ENCODE assay signal across 20 cellular contexts in genomic region chr3:20254268-20255117, GRCh38.
"Had no signal": no experiment of that assay in that cellular context is flagged by ENCODE, and none has a peak within 500 bp of the region (broad histone marks: within the 10 kb centered on the region; RNA-seq: fewer than 3 reads in every experiment).

No MANE protein-coding gene starts in this region.

- H3K27me3 ChIP-seq: adrenal gland, breast epithelium, esophagus muscularis mucosa, gastroesophageal sphincter, heart right ventricle, spleen, testis had no signal

- ATAC-seq: activated CD4-positive, alpha-beta T cell treated with anti-CD3 and anti-CD28 coated beads for 36 hours; activated naive CD4-positive, alpha-beta T cell treated with anti-CD3 and anti-CD28 coated beads, Interleukin-2, amount 50 U/mL, for 72 hours; gastroesophageal sphincter; heart right ventricle; left ventricle myocardium superior; stimulated activated memory B cell treated with anti-CD40 and anti-IgM and Interleukin-4, amounts not matched to agents 10 μg/mL and 1 μg/mL and 100 μg/mL, for 72 hours had no signal

- H3K36me3 ChIP-seq: adrenal gland, breast epithelium, esophagus muscularis mucosa, gastroesophageal sphincter, heart right ventricle, spleen, WERI-Rb-1 had no signal

- FAIRE-seq: astrocyte had no signal

- H3K4me3 ChIP-seq: adrenal gland, breast epithelium, esophagus muscularis mucosa, gastroesophageal sphincter, heart right ventricle, spleen, testis had no signal

- DNase-seq: activated CD4-positive, alpha-beta T cell treated with anti-CD3 and anti-CD28 coated beads for 36 hours; activated CD4-positive, alpha-beta T cell treated with anti-CD3 and anti-CD28 coated beads, Interleukin-2, amount 50 U/mL, for 48 hours; activated gamma-delta T cell treated with Interleukin-2 at 50 U/mL for 16 hours; activated T-cell treated with anti-CD3 and anti-CD28 coated beads for 4 hours; adrenal gland; effector CD4-positive, alpha-beta T cell; heart right ventricle; left ventricle myocardium superior; nephron progenitor cell; retina; spleen; stimulated activated CD4-positive, alpha-beta T cell treated with anti-CD3 and anti-CD28 coated beads, Interleukin-4, amount 100 ng/mL, for 4 hours; testis; WERI-Rb-1 had no signal
